Comparison of ENCODE assay signal across 11 cellular contexts in genomic region chr14:68608235-68608962, GRCh38.
DNase-seq lines count a peak whose midpoint lies in the region; ATAC-seq, FAIRE-seq and TF ChIP-seq lines count a peak whose summit lies in the region.
"Had no signal": no experiment of that assay in that cellular context is flagged by ENCODE, and none has a peak within 500 bp of the region (broad histone marks: within the 10 kb centered on the region; RNA-seq: fewer than 3 reads in every experiment).

No MANE protein-coding gene starts in this region.

- CTCF ChIA-PET in A549 (lab: Yijun Ruan, JAX): interaction anchor here (0.6 kb wide), 1 partner anchor 35 kb away, joined by 3 read pairs; no protein-coding TSS in a partner anchor

- 96% methylated on average over 11 of the region's 12 CpGs for WGBS in A549 (ENCODE audit: missing lambda C conversion rate)

- intact Hi-C loops in Right ventricle myocardium superior (cut with DNase I): no loop called here

- TF ChIP-seq CTCF in A549 (IDR thresholded peaks at IDR 0.05): no peak
- no peak for TF ChIP-seq CTCF in osteocyte (IDR thresholded peaks at IDR 0.05)

- no peak overlapping the region for H3K4me3 Mint-ChIP-seq in osteocyte (ENCODE audit: unreplicated experiment)

- H3K27ac Mint-ChIP-seq in osteocyte (ENCODE audit: unreplicated experiment): peak overlapping the region; percentile 89

- TF ChIP-seq RAD21 in A549 (conservative IDR thresholded peaks at IDR 0.05 in 1 of 2, IDR thresholded peaks at IDR 0.05 in 1 of 2): no peak

- peaks cover 36% of the 10 kb centered on the region for H3K4me1 Mint-ChIP-seq in osteocyte (ENCODE audit: unreplicated experiment)

- no peaks in the 10 kb centered on the region for H3K9me3 Mint-ChIP-seq in osteocyte (ENCODE audit: unreplicated experiment)

- no peak for TF ChIP-seq EP300 in A549 (IDR thresholded peaks at IDR 0.05)

- H3K9me3 ChIP-seq in A549: peaks cover 34% of the 10 kb centered on the region
- H3K9me3 ChIP-seq: HAP-1 had no signal

- no peak for FAIRE-seq in A549 (lab: Jason Lieb, UNC)
- FAIRE-seq: islet of Langerhans had no signal

- DNase-seq in A549 (ENCODE audit: low read depth in 1 of 2, low spot score in 1 of 2) (no peak), NOMO-1 treated with DMSO at 0.1 percent for 48 hours (lab: John Stamatoyannopoulos, UW; ENCODE audit: unreplicated experiment) (peak; percentile 50), Right ventricle myocardium superior (peak; percentile 74), osteocyte (ENCODE audit: extremely low spot score, unreplicated experiment) (no peak), DMS 273 treated with DMSO at 0.1 percent for 48 hours (lab: John Stamatoyannopoulos, UW) (no peak), glomerular visceral epithelial cell (ENCODE audit: extremely low spot score) (no peak)
- no peak for DNase-seq in activated CD4-positive, alpha-beta T cell treated with anti-CD3 and anti-CD28 coated beads for 48 hours
- DNase-seq in effector CD8-positive, alpha-beta T cell (lab: John Stamatoyannopoulos, UW): no peak
- DNase-seq: AML-193 had no signal

- H3K4me1 ChIP-seq in A549: peaks cover 13% of the 10 kb centered on the region
- H3K4me1 ChIP-seq: HAP-1 had no signal

- peak in 1 of 2 experiments; percentile 39; a peak in 4 of 6 replicates for ATAC-seq in A549
- peak; percentile 56 for ATAC-seq in Right ventricle myocardium superior (ENCODE audit: poor library complexity)

- no peak overlapping the region for H3K4me2 ChIP-seq in A549

- POLR2A ChIA-PET in A549 (lab: Yijun Ruan, JAX): no interaction called here

- peak overlapping the region; percentile 55 to 78 for H3K27ac ChIP-seq in A549

- H3K27me3 Mint-ChIP-seq in osteocyte (ENCODE audit: unreplicated experiment): no peaks in the 10 kb centered on the region

- H3K36me3 Mint-ChIP-seq in osteocyte (ENCODE audit: unreplicated experiment): peaks cover under 1% of the 10 kb centered on the region

- TF ChIP-seq POLR2A in A549 (IDR thresholded peaks at IDR 0.05; ENCODE audit: low read length): no peak

- no peak overlapping the region for H3K4me3 ChIP-seq in A549
- H3K4me3 ChIP-seq: HAP-1 had no signal

TF ChIP-seq in A549, 52 proteins besides CTCF, POLR2A, EP300 and RAD21:
- TF ChIP-seq SMC3 (IDR thresholded peaks at IDR 0.05) (no peak), BCL3 (IDR thresholded peaks at IDR 0.05) (no peak), CBX2 (IDR thresholded peaks at IDR 0.05; ENCODE audit: borderline replicate concordance, low read depth) (no peak), CEBPB (IDR thresholded peaks at IDR 0.05) (no peak), JUN (IDR thresholded peaks at IDR 0.05) (no peak), E2F6 (IDR thresholded peaks at IDR 0.05; ENCODE audit: borderline replicate concordance, low read depth) (no peak), HOXB13 (CRISPR knock-in tag; IDR thresholded peaks at IDR 0.05; ENCODE audit: low read depth) (no peak), NFE2L2 (conservative IDR thresholded peaks at IDR 0.05; ENCODE audit: low read length) (no peak)
- TF ChIP-seq, protein P1, sequence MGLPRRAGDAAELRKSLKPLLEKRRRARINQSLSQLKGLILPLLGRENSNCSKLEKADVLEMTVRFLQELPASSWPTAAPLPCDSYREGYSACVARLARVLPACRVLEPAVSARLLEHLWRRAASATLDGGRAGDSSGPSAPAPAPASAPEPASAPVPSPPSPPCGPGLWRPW (IDR thresholded peaks at IDR 0.05): no peak

Comparison
In these comparisons a context has a peak if more than half of its experiments do, and no peak if none do; other contexts are left out.
1. DNase-seq: peak in NOMO-1 treated with DMSO at 0.1 percent for 48 hours (single experiment) and Right ventricle myocardium superior (single experiment); none in A549 (0 of 2), osteocyte (single experiment), DMS 273 treated with DMSO at 0.1 percent for 48 hours (single experiment), glomerular visceral epithelial cell (single experiment), activated CD4-positive, alpha-beta T cell treated with anti-CD3 and anti-CD28 coated beads for 48 hours (single experiment) and effector CD8-positive, alpha-beta T cell (single experiment).